ENCODE assay signal across 1 cellular context in the genomic region with DNA sequence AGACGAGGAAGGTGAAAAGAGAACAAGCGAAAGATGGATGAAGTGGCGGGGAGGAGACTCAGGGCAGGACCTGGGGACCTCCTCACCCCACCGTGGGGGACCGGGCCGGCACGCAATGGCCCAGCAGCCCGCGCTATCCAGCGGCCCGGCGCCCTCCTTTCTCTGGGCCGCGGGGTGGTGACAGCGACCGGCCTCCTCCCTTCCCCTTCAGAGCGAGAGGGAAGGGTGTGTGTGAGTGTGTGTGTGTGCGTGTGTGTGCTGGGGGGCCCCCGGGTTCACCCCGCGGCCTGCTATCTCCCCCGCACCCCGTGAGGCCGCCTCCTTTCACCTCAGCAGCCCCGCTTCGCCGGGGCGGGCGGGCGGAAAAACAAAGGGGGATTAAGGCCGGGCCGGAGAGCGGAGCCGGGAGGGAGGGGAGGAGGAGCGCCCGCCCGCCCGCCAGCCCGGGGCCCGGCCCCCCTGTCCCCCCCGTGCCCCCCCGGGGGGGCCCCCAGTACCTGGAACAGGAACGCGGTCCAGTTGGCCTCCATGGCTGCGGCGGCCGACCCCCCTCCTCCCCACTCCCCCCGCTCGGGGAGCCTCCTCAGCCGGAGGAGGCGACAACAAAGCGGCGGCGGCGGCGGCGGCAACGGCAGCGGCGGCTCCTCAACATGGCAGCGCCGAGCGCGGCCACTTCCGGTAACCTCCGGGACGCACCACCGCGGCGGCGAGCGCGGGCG.
TF ChIP-seq lines count a peak whose summit lies in the region.

VEZF1 (minus strand) TSS at position 673 of the 719 bp plus-strand sequence; CDS start at position 530, 143 bp downstream.

TF ChIP-seq in HepG2, 621 proteins besides CTCF, POLR2A, EP300 and RAD21 (continued from another document and continues in another):
- TF ChIP-seq, protein P1, sequence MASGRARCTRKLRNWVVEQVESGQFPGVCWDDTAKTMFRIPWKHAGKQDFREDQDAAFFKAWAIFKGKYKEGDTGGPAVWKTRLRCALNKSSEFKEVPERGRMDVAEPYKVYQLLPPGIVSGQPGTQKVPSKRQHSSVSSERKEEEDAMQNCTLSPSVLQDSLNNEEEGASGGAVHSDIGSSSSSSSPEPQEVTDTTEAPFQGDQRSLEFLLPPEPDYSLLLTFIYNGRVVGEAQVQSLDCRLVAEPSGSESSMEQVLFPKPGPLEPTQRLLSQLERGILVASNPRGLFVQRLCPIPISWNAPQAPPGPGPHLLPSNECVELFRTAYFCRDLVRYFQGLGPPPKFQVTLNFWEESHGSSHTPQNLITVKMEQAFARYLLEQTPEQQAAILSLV (CRISPR knock-in tag; IDR thresholded peaks at IDR 0.05; ENCODE audit: borderline replicate concordance) = no peak
- TF ChIP-seq, protein P2, sequence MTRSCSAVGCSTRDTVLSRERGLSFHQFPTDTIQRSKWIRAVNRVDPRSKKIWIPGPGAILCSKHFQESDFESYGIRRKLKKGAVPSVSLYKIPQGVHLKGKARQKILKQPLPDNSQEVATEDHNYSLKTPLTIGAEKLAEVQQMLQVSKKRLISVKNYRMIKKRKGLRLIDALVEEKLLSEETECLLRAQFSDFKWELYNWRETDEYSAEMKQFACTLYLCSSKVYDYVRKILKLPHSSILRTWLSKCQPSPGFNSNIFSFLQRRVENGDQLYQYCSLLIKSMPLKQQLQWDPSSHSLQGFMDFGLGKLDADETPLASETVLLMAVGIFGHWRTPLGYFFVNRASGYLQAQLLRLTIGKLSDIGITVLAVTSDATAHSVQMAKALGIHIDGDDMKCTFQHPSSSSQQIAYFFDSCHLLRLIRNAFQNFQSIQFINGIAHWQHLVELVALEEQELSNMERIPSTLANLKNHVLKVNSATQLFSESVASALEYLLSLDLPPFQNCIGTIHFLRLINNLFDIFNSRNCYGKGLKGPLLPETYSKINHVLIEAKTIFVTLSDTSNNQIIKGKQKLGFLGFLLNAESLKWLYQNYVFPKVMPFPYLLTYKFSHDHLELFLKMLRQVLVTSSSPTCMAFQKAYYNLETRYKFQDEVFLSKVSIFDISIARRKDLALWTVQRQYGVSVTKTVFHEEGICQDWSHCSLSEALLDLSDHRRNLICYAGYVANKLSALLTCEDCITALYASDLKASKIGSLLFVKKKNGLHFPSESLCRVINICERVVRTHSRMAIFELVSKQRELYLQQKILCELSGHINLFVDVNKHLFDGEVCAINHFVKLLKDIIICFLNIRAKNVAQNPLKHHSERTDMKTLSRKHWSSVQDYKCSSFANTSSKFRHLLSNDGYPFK (CRISPR knock-in tag; IDR thresholded peaks at IDR 0.05; ENCODE audit: borderline replicate concordance) = peak; percentile 51; the same call in 1 of the 2 replicates
- TF ChIP-seq ZNF768 (CRISPR knock-in tag; IDR thresholded peaks at IDR 0.05) = peak; percentile 73
- peak in 1 of 2 experiments; percentile 20; a peak in 1 of 4 replicates for TF ChIP-seq KLF16 (CRISPR knock-in tag; IDR thresholded peaks at IDR 0.05)
- no peak for TF ChIP-seq NONO (IDR thresholded peaks at IDR 0.05)
- TF ChIP-seq NONO (CRISPR knock-in tag; conservative IDR thresholded peaks at IDR 0.05) = no peak; the same call in 1 of the 2 replicates
- peak; percentile 92 for TF ChIP-seq PITX1 (CRISPR knock-in tag; IDR thresholded peaks at IDR 0.05)
- no peak for TF ChIP-seq E2F2 (CRISPR knock-in tag; IDR thresholded peaks at IDR 0.05; ENCODE audit: borderline replicate concordance)
- no peak for TF ChIP-seq KDM1A (CRISPR knock-in tag; IDR thresholded peaks at IDR 0.05)
- TF ChIP-seq GATAD1 (CRISPR knock-in tag; IDR thresholded peaks at IDR 0.05) = no peak; the same call in 1 of the 2 replicates
- TF ChIP-seq, protein P3, sequence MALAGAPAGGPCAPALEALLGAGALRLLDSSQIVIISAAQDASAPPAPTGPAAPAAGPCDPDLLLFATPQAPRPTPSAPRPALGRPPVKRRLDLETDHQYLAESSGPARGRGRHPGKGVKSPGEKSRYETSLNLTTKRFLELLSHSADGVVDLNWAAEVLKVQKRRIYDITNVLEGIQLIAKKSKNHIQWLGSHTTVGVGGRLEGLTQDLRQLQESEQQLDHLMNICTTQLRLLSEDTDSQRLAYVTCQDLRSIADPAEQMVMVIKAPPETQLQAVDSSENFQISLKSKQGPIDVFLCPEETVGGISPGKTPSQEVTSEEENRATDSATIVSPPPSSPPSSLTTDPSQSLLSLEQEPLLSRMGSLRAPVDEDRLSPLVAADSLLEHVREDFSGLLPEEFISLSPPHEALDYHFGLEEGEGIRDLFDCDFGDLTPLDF (CRISPR knock-in tag; IDR thresholded peaks at IDR 0.05) = peak; percentile 42; the same call in 1 of the 2 replicates
- TF ChIP-seq, protein P4, sequence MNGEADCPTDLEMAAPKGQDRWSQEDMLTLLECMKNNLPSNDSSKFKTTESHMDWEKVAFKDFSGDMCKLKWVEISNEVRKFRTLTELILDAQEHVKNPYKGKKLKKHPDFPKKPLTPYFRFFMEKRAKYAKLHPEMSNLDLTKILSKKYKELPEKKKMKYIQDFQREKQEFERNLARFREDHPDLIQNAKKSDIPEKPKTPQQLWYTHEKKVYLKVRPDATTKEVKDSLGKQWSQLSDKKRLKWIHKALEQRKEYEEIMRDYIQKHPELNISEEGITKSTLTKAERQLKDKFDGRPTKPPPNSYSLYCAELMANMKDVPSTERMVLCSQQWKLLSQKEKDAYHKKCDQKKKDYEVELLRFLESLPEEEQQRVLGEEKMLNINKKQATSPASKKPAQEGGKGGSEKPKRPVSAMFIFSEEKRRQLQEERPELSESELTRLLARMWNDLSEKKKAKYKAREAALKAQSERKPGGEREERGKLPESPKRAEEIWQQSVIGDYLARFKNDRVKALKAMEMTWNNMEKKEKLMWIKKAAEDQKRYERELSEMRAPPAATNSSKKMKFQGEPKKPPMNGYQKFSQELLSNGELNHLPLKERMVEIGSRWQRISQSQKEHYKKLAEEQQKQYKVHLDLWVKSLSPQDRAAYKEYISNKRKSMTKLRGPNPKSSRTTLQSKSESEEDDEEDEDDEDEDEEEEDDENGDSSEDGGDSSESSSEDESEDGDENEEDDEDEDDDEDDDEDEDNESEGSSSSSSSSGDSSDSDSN (CRISPR knock-in tag; IDR thresholded peaks at IDR 0.05) = peak; percentile 88
- TF ChIP-seq ZBTB7B (CRISPR knock-in tag; IDR thresholded peaks at IDR 0.05) = no peak; the same call in 1 of the 2 replicates
- TF ChIP-seq ZNF232 (CRISPR knock-in tag; IDR thresholded peaks at IDR 0.05; ENCODE audit: borderline replicate concordance) = peak; percentile 71; the same call in 1 of the 2 replicates
- TF ChIP-seq ZIK1 (CRISPR knock-in tag; IDR thresholded peaks at IDR 0.05; ENCODE audit: borderline replicate concordance, low read depth) = 0 out of 2 replicates have a peak, but pooled peaks have one; percentile 41
- no peak for TF ChIP-seq USF2 (IDR thresholded peaks at IDR 0.05; ENCODE audit: low read depth, low read length)
- TF ChIP-seq USF2 (CRISPR knock-in tag; IDR thresholded peaks at IDR 0.05; ENCODE audit: borderline replicate concordance) = no peak
- TF ChIP-seq HINFP (CRISPR knock-in tag; IDR thresholded peaks at IDR 0.05; ENCODE audit: low read depth) = no peak
- TF ChIP-seq, protein P5, sequence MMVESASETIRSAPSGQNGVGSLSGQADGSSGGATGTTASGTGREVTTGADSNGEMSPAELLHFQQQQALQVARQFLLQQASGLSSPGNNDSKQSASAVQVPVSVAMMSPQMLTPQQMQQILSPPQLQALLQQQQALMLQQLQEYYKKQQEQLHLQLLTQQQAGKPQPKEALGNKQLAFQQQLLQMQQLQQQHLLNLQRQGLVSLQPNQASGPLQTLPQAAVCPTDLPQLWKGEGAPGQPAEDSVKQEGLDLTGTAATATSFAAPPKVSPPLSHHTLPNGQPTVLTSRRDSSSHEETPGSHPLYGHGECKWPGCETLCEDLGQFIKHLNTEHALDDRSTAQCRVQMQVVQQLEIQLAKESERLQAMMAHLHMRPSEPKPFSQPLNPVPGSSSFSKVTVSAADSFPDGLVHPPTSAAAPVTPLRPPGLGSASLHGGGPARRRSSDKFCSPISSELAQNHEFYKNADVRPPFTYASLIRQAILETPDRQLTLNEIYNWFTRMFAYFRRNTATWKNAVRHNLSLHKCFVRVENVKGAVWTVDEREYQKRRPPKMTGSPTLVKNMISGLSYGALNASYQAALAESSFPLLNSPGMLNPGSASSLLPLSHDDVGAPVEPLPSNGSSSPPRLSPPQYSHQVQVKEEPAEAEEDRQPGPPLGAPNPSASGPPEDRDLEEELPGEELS (CRISPR knock-in tag; IDR thresholded peaks at IDR 0.05) = peak; percentile 31
- no peak; the same call in 1 of the 2 replicates for TF ChIP-seq PCBP1 (IDR thresholded peaks at IDR 0.05; ENCODE audit: borderline replicate concordance, low read depth, low read length)
- no peak for TF ChIP-seq ZNF570 (CRISPR knock-in tag; IDR thresholded peaks at IDR 0.05; ENCODE audit: borderline replicate concordance)
- peak; percentile 17; the same call in 1 of the 2 replicates for TF ChIP-seq ZHX1 (CRISPR knock-in tag; IDR thresholded peaks at IDR 0.05; ENCODE audit: low read depth)
- TF ChIP-seq, protein P6, sequence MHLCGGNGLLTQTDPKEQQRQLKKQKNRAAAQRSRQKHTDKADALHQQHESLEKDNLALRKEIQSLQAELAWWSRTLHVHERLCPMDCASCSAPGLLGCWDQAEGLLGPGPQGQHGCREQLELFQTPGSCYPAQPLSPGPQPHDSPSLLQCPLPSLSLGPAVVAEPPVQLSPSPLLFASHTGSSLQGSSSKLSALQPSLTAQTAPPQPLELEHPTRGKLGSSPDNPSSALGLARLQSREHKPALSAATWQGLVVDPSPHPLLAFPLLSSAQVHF (CRISPR knock-in tag; IDR thresholded peaks at IDR 0.05) = no peak
- TF ChIP-seq ARNT (IDR thresholded peaks at IDR 0.05) = no peak
- peak; percentile 88 for TF ChIP-seq ETS1 (CRISPR knock-in tag; IDR thresholded peaks at IDR 0.05)
- no peak for TF ChIP-seq ZFP37 (CRISPR knock-in tag; IDR thresholded peaks at IDR 0.05; ENCODE audit: borderline replicate concordance)
- peak; percentile 30 for TF ChIP-seq FOSL2 (CRISPR knock-in tag; IDR thresholded peaks at IDR 0.05)
- TF ChIP-seq, protein P7, sequence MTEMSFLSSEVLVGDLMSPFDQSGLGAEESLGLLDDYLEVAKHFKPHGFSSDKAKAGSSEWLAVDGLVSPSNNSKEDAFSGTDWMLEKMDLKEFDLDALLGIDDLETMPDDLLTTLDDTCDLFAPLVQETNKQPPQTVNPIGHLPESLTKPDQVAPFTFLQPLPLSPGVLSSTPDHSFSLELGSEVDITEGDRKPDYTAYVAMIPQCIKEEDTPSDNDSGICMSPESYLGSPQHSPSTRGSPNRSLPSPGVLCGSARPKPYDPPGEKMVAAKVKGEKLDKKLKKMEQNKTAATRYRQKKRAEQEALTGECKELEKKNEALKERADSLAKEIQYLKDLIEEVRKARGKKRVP (CRISPR knock-in tag; IDR thresholded peaks at IDR 0.05) = no peak
- no peak for TF ChIP-seq CBX5 (CRISPR knock-in tag; IDR thresholded peaks at IDR 0.05; ENCODE audit: borderline replicate concordance)
